ENCODE assay signal across 21 cellular contexts in genomic region chr15:71610991-71611720, GRCh38.
DNase-seq lines count a peak whose midpoint lies in the region; ATAC-seq, FAIRE-seq and TF ChIP-seq lines count a peak whose summit lies in the region.
"Had no signal": no experiment of that assay in that cellular context is flagged by ENCODE, and none has a peak within 500 bp of the region (broad histone marks: within the 10 kb centered on the region; RNA-seq: fewer than 3 reads in every experiment).

No MANE protein-coding gene starts in this region.

- WGBS in endodermal cell (ENCODE audit: insufficient coverage in 1 of 2, insufficient read length in 1 of 2), 2 experiments = 78 to 79% methylated on average over 7 to 8 of the region's 8 CpGs
- 36% methylated on average over 8 of the region's 8 CpGs for WGBS in HepG2 (ENCODE audit: low lambda C conversion rate)

- in situ Hi-C loops in HepG2 (cut with HindIII; ENCODE audit: extremely low pct_ligation_motif_present, low pct_unique_long_range_greater_than_20kb) = no loop called here
- in situ Hi-C loops in GM13977 (cut with MboI; ENCODE audit: low pct_unique_long_range_greater_than_20kb, low sequenced_read_pairs, unreplicated experiment) = no loop called here

- BruUV-seq in HepG2 (replicated peaks; lab: Mats Ljungman, UMichigan) = no TSS peak

- no peaks in the 10 kb centered on the region for H3K79me2 ChIP-seq in HepG2 (ENCODE audit: insufficient read depth, low read length)
- H3K79me2 ChIP-seq: parathyroid adenoma had no signal

- CTCF ChIA-PET in HepG2 (lab: Yijun Ruan, JAX; ENCODE audit: low intra/inter-chr PET ratio, low total read pairs) = no interaction called here

- no peak for TF ChIP-seq RAD21 in HepG2 (CRISPR knock-in tag; IDR thresholded peaks at IDR 0.05)

- no peaks in the 10 kb centered on the region for H3K27me3 Mint-ChIP-seq in endodermal cell (ENCODE audit: insufficient read depth)
- H3K27me3 Mint-ChIP-seq: type B pancreatic cell had no signal

- FAIRE-seq in HepG2 (lab: Jason Lieb, UNC) = no peak
- FAIRE-seq: K562 had no signal

- ATAC-seq in Right ventricle myocardium inferior (peak; percentile 51), HepG2 (no peak)
- ATAC-seq: activated CD4-positive, alpha-beta T cell treated with anti-CD3 and anti-CD28 coated beads for 36 hours; K562; left colon; stimulated activated naive B cell treated with anti-CD40 and anti-IgM and Interleukin-4, amounts not matched to agents 10 μg/mL and 1 μg/mL and 100 μg/mL, for 72 hours had no signal

- H3K4me2 ChIP-seq in HepG2 (ENCODE audit: low read depth, low read length) = no peak overlapping the region

- H3K27me3 ChIP-seq in right atrium auricular region = no peaks in the 10 kb centered on the region
- H3K27me3 ChIP-seq in endodermal cell (ENCODE audit: control insufficient read depth, insufficient read depth, low read length, poor library complexity, severe bottlenecking) = no peaks in the 10 kb centered on the region
- H3K27me3 ChIP-seq in HepG2 (ENCODE audit: control insufficient read depth in 1 of 2, insufficient read depth in 2 of 2, low read length in 2 of 2) = peaks cover 0 to 7% of the 10 kb centered on the region in 2 experiments; a peak in 2 of 5 replicates
- H3K27me3 ChIP-seq: heart right ventricle had no signal

- H3K36me3 ChIP-seq in right atrium auricular region = no peaks in the 10 kb centered on the region
- no peaks in the 10 kb centered on the region for H3K36me3 ChIP-seq in endodermal cell (ENCODE audit: control insufficient read depth, insufficient read depth, low read length)
- H3K36me3 ChIP-seq in HepG2 (replicated peaks in 1 of 2; ENCODE audit: control insufficient read depth in 1 of 2, insufficient read depth in 2 of 2, low read length in 2 of 2) = no peaks in the 10 kb centered on the region
- H3K36me3 ChIP-seq: heart right ventricle had no signal

- no peak for TF ChIP-seq EP300 in HepG2 (IDR thresholded peaks at IDR 0.05; ENCODE audit: low read depth in 2 of 2, low read length in 2 of 2)
- no peak for TF ChIP-seq EP300 in HepG2 (CRISPR knock-in tag; IDR thresholded peaks at IDR 0.05; ENCODE audit: borderline replicate concordance)

- H3K27ac Mint-ChIP-seq in endodermal cell = peak overlapping the region; percentile 75
- H3K27ac Mint-ChIP-seq: activated CD4-positive, alpha-beta T cell treated with anti-CD3 and anti-CD28 coated beads for 36 hours; CD8-positive, alpha-beta memory T cell; stimulated activated naive B cell treated with anti-CD40 and anti-IgM and Interleukin-4, amounts not matched to agents 10 μg/mL and 1 μg/mL and 100 μg/mL, for 72 hours; type B pancreatic cell had no signal

- no peak overlapping the region for H3K4me3 ChIP-seq in right atrium auricular region
- H3K4me3 ChIP-seq in endodermal cell (ENCODE audit: low read length) = no peak overlapping the region
- no peak overlapping the region for H3K4me3 ChIP-seq in HepG2 (replicated peaks in 1 of 3; ENCODE audit: insufficient read depth in 1 of 3, low read depth in 2 of 3, low read length in 3 of 3)
- H3K4me3 ChIP-seq: heart right ventricle, K562 had no signal

- H3K4me1 Mint-ChIP-seq in endodermal cell = peaks cover 37% of the 10 kb centered on the region
- H3K4me1 Mint-ChIP-seq: activated CD4-positive, alpha-beta T cell treated with anti-CD3 and anti-CD28 coated beads for 36 hours; CD8-positive, alpha-beta memory T cell; stimulated activated naive B cell treated with anti-CD40 and anti-IgM and Interleukin-4, amounts not matched to agents 10 μg/mL and 1 μg/mL and 100 μg/mL, for 72 hours had no signal

- H3K9ac ChIP-seq in endodermal cell (ENCODE audit: extremely low read depth, low read length, poor library complexity, severe bottlenecking) (no peak overlapping the region), HepG2 (ENCODE audit: insufficient read depth, low read depth, low read length) (no peak overlapping the region)
- H3K9ac ChIP-seq: parathyroid adenoma had no signal

- no peaks in the 10 kb centered on the region for H3K9me3 Mint-ChIP-seq in endodermal cell
- H3K9me3 Mint-ChIP-seq: stimulated activated naive B cell treated with anti-CD40 and anti-IgM and Interleukin-4, amounts not matched to agents 10 μg/mL and 1 μg/mL and 100 μg/mL, for 72 hours; type B pancreatic cell had no signal

- TF ChIP-seq CTCF in right atrium auricular region (IDR thresholded peaks at IDR 0.05) = no peak
- TF ChIP-seq CTCF in endodermal cell (conservative IDR thresholded peaks at IDR 0.05) = no peak
- no peak for TF ChIP-seq CTCF in HepG2 (CRISPR knock-in tag; IDR thresholded peaks at IDR 0.05)
- TF ChIP-seq CTCF in GM13977 (IDR thresholded peaks at IDR 0.05; ENCODE audit: extremely low read depth, insufficient read depth, missing control alignments) = no peak

- H3K4me1 ChIP-seq in right atrium auricular region (peaks cover 0 to 13% of the 10 kb centered on the region in 2 donors), endodermal cell (ENCODE audit: control insufficient read depth, insufficient read depth, low read length) (no peaks in the 10 kb centered on the region), HepG2 (ENCODE audit: insufficient read depth, low read length) (peaks cover 6% of the 10 kb centered on the region; the same call in 1 of the 2 replicates)
- H3K4me1 ChIP-seq: parathyroid adenoma had no signal

- no peak for DNase-seq in Right ventricle myocardium inferior (ENCODE audit: missing footprints)
- DNase-seq in right atrium auricular region (ENCODE audit: low spot score) = no peak
- peak; percentile 57 for DNase-seq in endodermal cell
- no peak for DNase-seq in HepG2 (ENCODE audit: low spot score)
- no peak for DNase-seq in GM19240 (ENCODE audit: insufficient read length, low spot score)
- no peak for DNase-seq in NCI-H2107 (lab: John Stamatoyannopoulos, UW)
- DNase-seq in GM13977 (ENCODE audit: low spot score) = no peak
- DNase-seq in DMS53 (lab: John Stamatoyannopoulos, UW) = no peak
- DNase-seq: ACHN; activated CD4-positive, alpha-beta T cell treated with anti-CD3 and anti-CD28 coated beads for 36 hours; activated gamma-delta T cell treated with Interleukin-2 at 50 U/mL for 16 hours; CD8-positive, alpha-beta memory T cell; cortex of kidney; heart right ventricle; left colon; NCI-H1105 treated with DMSO at 0.1 percent for 48 hours; stimulated activated CD4-positive, alpha-beta T cell treated with anti-CD3 and anti-CD28 coated beads, Interleukin-12 subunit alpha, Interleukin-12 subunit beta, amount 100 ng/mL, for 4 hours; stimulated activated naive B cell treated with anti-CD40 and anti-IgM and Interleukin-4, amounts not matched to agents 10 μg/mL and 1 μg/mL and 100 μg/mL, for 72 hours had no signal

- no peak overlapping the region for H3K27ac ChIP-seq in right atrium auricular region
- H3K27ac ChIP-seq in endodermal cell (ENCODE audit: low read depth, low read length) = peak overlapping the region; percentile 1
- no peak overlapping the region for H3K27ac ChIP-seq in HepG2 (ENCODE audit: extremely low read length, insufficient read depth, low read length)
- H3K27ac ChIP-seq: parathyroid adenoma had no signal

- H3K36me3 Mint-ChIP-seq in endodermal cell (ENCODE audit: low read depth) = no peaks in the 10 kb centered on the region
- H3K36me3 Mint-ChIP-seq: CD8-positive, alpha-beta memory T cell; stimulated activated naive B cell treated with anti-CD40 and anti-IgM and Interleukin-4, amounts not matched to agents 10 μg/mL and 1 μg/mL and 100 μg/mL, for 72 hours; type B pancreatic cell had no signal

- no peak overlapping the region for H3K4me3 Mint-ChIP-seq in endodermal cell
- H3K4me3 Mint-ChIP-seq: activated CD4-positive, alpha-beta T cell treated with anti-CD3 and anti-CD28 coated beads for 36 hours; CD8-positive, alpha-beta memory T cell; stimulated activated naive B cell treated with anti-CD40 and anti-IgM and Interleukin-4, amounts not matched to agents 10 μg/mL and 1 μg/mL and 100 μg/mL, for 72 hours; type B pancreatic cell had no signal

- intact Hi-C loops in Right ventricle myocardium inferior (cut with DNase I) (no loop called here), HepG2 (cut with micrococcal nuclease; ENCODE audit: unreplicated experiment) (no loop called here)

- no peak overlapping the region for H2AFZ ChIP-seq in HepG2 (ENCODE audit: low read length)
- H2AFZ ChIP-seq: parathyroid adenoma had no signal

- H4K20me1 ChIP-seq in HepG2 (ENCODE audit: insufficient read depth, low read length) = no peaks in the 10 kb centered on the region

- POLR2A ChIA-PET in HepG2 (lab: Yijun Ruan, JAX) = no interaction called here

- no peaks in the 10 kb centered on the region for H3K9me3 ChIP-seq in right atrium auricular region
- no peaks in the 10 kb centered on the region for H3K9me3 ChIP-seq in endodermal cell (ENCODE audit: control insufficient read depth, low read length)
- no peaks in the 10 kb centered on the region for H3K9me3 ChIP-seq in HepG2 (ENCODE audit: low read length)
- H3K9me3 ChIP-seq: heart right ventricle had no signal

- TF ChIP-seq POLR2A in HepG2 (IDR thresholded peaks at IDR 0.05; ENCODE audit: insufficient read depth in 1 of 2, low read depth in 2 of 2, low read length in 2 of 2) = no peak

TF ChIP-seq in HepG2, 621 proteins besides CTCF, POLR2A, EP300 and RAD21:
- TF ChIP-seq CEBPB (IDR thresholded peaks at IDR 0.05; ENCODE audit: borderline replicate concordance, low read depth, low read length) (peak; percentile 64; the same call in 1 of the 2 replicates), CCAR2 (optimal IDR thresholded peaks at IDR 0.05; ENCODE audit: low read depth, low read length) (no peak)
